Comparison of ENCODE assay signal across 8 cellular contexts in the genomic region with DNA sequence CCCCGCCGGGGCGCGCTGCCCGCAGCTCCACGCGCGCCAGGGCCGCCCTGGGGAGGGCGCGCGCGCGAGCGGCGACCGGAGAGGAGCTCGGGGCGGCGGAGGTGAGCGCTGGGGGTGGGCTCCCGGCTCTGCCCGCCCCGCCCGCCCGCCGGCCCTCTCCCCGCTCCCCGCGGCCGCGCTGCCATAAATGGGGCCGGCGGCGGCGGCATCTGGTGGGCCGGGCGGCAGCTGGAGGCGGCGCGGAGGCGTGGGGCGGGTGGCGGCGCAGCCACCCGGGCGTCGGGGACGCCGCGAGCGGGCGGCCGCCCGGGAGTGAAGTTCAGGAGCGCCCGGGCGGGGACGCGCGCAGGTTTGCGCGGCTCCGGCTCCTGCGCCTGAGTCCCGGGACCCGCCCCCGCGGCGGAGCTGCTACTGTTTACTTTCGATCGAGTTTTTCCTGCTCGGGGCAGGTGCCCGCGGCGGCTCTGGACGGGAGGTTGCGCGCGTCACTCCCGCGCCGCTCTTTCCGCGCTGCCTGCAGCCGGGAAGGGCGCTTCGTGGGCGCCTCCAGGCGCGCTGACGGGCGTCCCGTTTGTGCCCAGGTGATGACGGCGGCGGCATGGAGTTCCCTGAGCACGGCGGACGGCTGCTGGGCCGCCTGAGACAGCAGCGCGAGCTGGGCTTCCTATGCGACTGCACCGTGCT. TPM values are rescaled to one million over a fixed set of nuclear protein-coding genes. Genes with fewer than 3 reads are reported as not detected.
DNase-seq lines count a peak whose midpoint lies in the region; TF ChIP-seq lines count a peak whose summit lies in the region.

Gene ZBTB42 (plus strand): TSS at position 502 of the 684 bp plus-strand sequence. CDS start 97 bp downstream, at position 599.

- TF ChIP-seq EP300 in esophagus muscularis mucosa (IDR thresholded peaks at IDR 0.05) (no peak), neural cell (conservative IDR thresholded peaks at IDR 0.05; ENCODE audit: poor library complexity, severe bottlenecking) (no peak), tibial nerve (IDR thresholded peaks at IDR 0.05) (no peak)

- H3K27ac ChIP-seq in esophagus muscularis mucosa (replicated peaks in 1 of 4) (peak within 1 kb of the TSS; percentile 94 to 98 (median 96)), neural cell (ENCODE audit: low read length) (no peak within 1 kb of the TSS), tibial nerve (peak within 1 kb of the TSS; percentile 92 to 99 (median 95))

- DNase-seq in GM12865 (ENCODE audit: low read depth) (peak; percentile 67), HFFc6 (peak; percentile 8), NCI-H526 (lab: John Stamatoyannopoulos, UW) (peak; percentile 54 to 91), activated T-cell treated with anti-CD3 and anti-CD28 coated beads for 48 hours (ENCODE audit: low read depth) (peak; percentile 59), esophagus muscularis mucosa (ENCODE audit: extremely low spot score) (peak; percentile 92), tibial nerve (ENCODE audit: low spot score in 2 of 2) (no peak), MV-4-11 (lab: John Stamatoyannopoulos, UW) (no peak)

- H3K4me1 ChIP-seq in esophagus muscularis mucosa (peaks cover 53 to 86% (median 71%) of the 10 kb centered on the region in 4 donors), tibial nerve (peaks cover 0 to 87% (median 22%) of the 10 kb centered on the region in 4 donors)

- peaks cover 12% of the 10 kb centered on the region for H3K4me1 Mint-ChIP-seq in HFFc6 (ENCODE audit: low read depth)

- H3K9me2 ChIP-seq in neural cell (ENCODE audit: insufficient read depth, low read length): no peaks in the 10 kb centered on the region

- intact Hi-C loops in esophagus muscularis mucosa (cut with DNase I): no loop called here

- no peaks in the 10 kb centered on the region for H3F3A ChIP-seq in neural cell (ENCODE audit: insufficient read depth, low read length, poor library complexity, severe bottlenecking)

- H3K36me3 ChIP-seq in esophagus muscularis mucosa: no peaks in the 10 kb centered on the region
- no peaks in the 10 kb centered on the region for H3K36me3 ChIP-seq in neural cell (ENCODE audit: insufficient read depth, low read length)
- peaks cover 0 to 5% (median 0%) of the 10 kb centered on the region in 3 donors for H3K36me3 ChIP-seq in tibial nerve

- H3K9me3 ChIP-seq in esophagus muscularis mucosa (no peaks in the 10 kb centered on the region), neural cell (ENCODE audit: low read length) (no peaks in the 10 kb centered on the region), tibial nerve (no peaks in the 10 kb centered on the region)

- H3K27ac Mint-ChIP-seq in HFFc6: no peak within 1 kb of the TSS

- no peaks in the 10 kb centered on the region for H3K9me3 Mint-ChIP-seq in HFFc6

- no peaks in the 10 kb centered on the region for H4K20me1 ChIP-seq in neural cell (ENCODE audit: insufficient read depth)

- whole genome bisulfite sequencing in esophagus muscularis mucosa: 2% methylated on average over 10 of the region's 105 CpGs
- WGBS in tibial nerve, 2 donors: 0% methylated on average over 46 of the region's 105 CpGs; no CpG with 5 or more reads in 1 of the 2 donors

- H3K9ac ChIP-seq in neural cell (ENCODE audit: low read length): no peak within 1 kb of the TSS

- no peak for TF ChIP-seq POLR2A in esophagus muscularis mucosa (IDR thresholded peaks at IDR 0.05; ENCODE audit: low read depth)
- no peak for TF ChIP-seq POLR2A in tibial nerve (IDR thresholded peaks at IDR 0.05)

- no peak within 1 kb of the TSS for H2AFZ ChIP-seq in neural cell (ENCODE audit: low read depth, low read length)

- H3K4me3 ChIP-seq in GM12865 (ENCODE audit: low read depth, low read length) (peak within 1 kb of the TSS; percentile 62), esophagus muscularis mucosa (peak within 1 kb of the TSS; percentile 80 to 87 (median 83)), neural cell (ENCODE audit: low read length) (peak within 1 kb of the TSS; percentile 70), tibial nerve (peak within 1 kb of the TSS; percentile 74 to 93 (median 76))

- TF ChIP-seq CTCF in GM12865 (IDR thresholded peaks at IDR 0.05; ENCODE audit: insufficient read depth, low read depth, low read length, missing control alignments) (no peak), HFFc6 (IDR thresholded peaks at IDR 0.05) (no peak), esophagus muscularis mucosa (IDR thresholded peaks at IDR 0.05) (no peak), neural cell (IDR thresholded peaks at IDR 0.05; ENCODE audit: poor library complexity, severe bottlenecking) (no peak), tibial nerve (IDR thresholded peaks at IDR 0.05) (no peak)

- TF ChIP-seq RAD21 in neural cell (conservative IDR thresholded peaks at IDR 0.05): no peak

- H3K27me3 ChIP-seq in esophagus muscularis mucosa (no peaks in the 10 kb centered on the region), neural cell (ENCODE audit: insufficient read depth, low read depth, low read length) (peaks cover 54% of the 10 kb centered on the region), tibial nerve (no peaks in the 10 kb centered on the region)

- H3K79me2 ChIP-seq in neural cell (replicated peaks; ENCODE audit: insufficient read depth, low read length): no peaks in the 10 kb centered on the region

- H3K4me2 ChIP-seq in neural cell (ENCODE audit: low read length): no peak within 1 kb of the TSS

- H3K36me3 Mint-ChIP-seq in HFFc6 (ENCODE audit: low read depth): no peaks in the 10 kb centered on the region

- peaks cover 5% of the 10 kb centered on the region; the same call in 1 of the 2 replicates for H3K27me3 Mint-ChIP-seq in HFFc6 (ENCODE audit: insufficient read depth)

- peak within 1 kb of the TSS; percentile 79 for H3K4me3 Mint-ChIP-seq in HFFc6

TF ChIP-seq in neural cell, 6 proteins besides CTCF, POLR2A, EP300 and RAD21:
- no peak for TF ChIP-seq MXI1 (conservative IDR thresholded peaks at IDR 0.05; ENCODE audit: poor library complexity, severe bottlenecking)
- TF ChIP-seq, protein P1, sequence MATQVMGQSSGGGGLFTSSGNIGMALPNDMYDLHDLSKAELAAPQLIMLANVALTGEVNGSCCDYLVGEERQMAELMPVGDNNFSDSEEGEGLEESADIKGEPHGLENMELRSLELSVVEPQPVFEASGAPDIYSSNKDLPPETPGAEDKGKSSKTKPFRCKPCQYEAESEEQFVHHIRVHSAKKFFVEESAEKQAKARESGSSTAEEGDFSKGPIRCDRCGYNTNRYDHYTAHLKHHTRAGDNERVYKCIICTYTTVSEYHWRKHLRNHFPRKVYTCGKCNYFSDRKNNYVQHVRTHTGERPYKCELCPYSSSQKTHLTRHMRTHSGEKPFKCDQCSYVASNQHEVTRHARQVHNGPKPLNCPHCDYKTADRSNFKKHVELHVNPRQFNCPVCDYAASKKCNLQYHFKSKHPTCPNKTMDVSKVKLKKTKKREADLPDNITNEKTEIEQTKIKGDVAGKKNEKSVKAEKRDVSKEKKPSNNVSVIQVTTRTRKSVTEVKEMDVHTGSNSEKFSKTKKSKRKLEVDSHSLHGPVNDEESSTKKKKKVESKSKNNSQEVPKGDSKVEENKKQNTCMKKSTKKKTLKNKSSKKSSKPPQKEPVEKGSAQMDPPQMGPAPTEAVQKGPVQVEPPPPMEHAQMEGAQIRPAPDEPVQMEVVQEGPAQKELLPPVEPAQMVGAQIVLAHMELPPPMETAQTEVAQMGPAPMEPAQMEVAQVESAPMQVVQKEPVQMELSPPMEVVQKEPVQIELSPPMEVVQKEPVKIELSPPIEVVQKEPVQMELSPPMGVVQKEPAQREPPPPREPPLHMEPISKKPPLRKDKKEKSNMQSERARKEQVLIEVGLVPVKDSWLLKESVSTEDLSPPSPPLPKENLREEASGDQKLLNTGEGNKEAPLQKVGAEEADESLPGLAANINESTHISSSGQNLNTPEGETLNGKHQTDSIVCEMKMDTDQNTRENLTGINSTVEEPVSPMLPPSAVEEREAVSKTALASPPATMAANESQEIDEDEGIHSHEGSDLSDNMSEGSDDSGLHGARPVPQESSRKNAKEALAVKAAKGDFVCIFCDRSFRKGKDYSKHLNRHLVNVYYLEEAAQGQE (IDR thresholded peaks at IDR 0.05; ENCODE audit: borderline replicate concordance): no peak
- TF ChIP-seq POLR2AphosphoS5 (IDR thresholded peaks at IDR 0.05): peak; percentile 25
- TF ChIP-seq SMC3 (conservative IDR thresholded peaks at IDR 0.05; ENCODE audit: poor library complexity): peak; percentile 30
- peak; percentile 77 for TF ChIP-seq EZH2 (IDR thresholded peaks at IDR 0.05; ENCODE audit: borderline replicate concordance, insufficient read depth, low read length, poor library complexity, severe bottlenecking)
- TF ChIP-seq TAF1 (IDR thresholded peaks at IDR 0.05; ENCODE audit: low read depth): no peak

RNA-seq across cellular contexts. Expression of gene ZBTB42, which starts in this region (rescaled TPM):
- total RNA-seq in HFFc6 (2021; fragmentation: NEBNext Ultra II Directional; extraction: Animal tissue kit (Norgen Biotek cat#: 25700)): 1 to 10 TPM; 1.3 to 1.8 (median 1.5) TPM
- total RNA-seq in esophagus muscularis mucosa: 1 to 10 TPM; 2.5 to 6.4 (median 4.9) TPM
- polyA plus RNA-seq in neural cell: not detected in 2 replicates
- polyA minus RNA-seq in neural cell: 0.49 TPM in 1 of 2 replicates, not detected in the other
- 10 to 100 TPM in 1 of 4 donors, 1 to 10 TPM in 3; 5.9 to 12.3 (median 6.7) TPM for total RNA-seq in tibial nerve

Comparison
In these comparisons a context has a peak if more than half of its experiments do, and no peak if none do; other contexts are left out.
1. DNase-seq: peak in GM12865 (single experiment), HFFc6 (single experiment), NCI-H526 (2 of 2), activated T-cell treated with anti-CD3 and anti-CD28 coated beads for 48 hours (single experiment) and esophagus muscularis mucosa (single experiment); none in tibial nerve (0 of 2) and MV-4-11 (single experiment).
2. Peak in every context shown above with its lines, with median percentiles within 50 percentile points of each other: H3K4me3 ChIP-seq.